Comparison of ENCODE assay signal across 24 cellular contexts in the genomic region with DNA sequence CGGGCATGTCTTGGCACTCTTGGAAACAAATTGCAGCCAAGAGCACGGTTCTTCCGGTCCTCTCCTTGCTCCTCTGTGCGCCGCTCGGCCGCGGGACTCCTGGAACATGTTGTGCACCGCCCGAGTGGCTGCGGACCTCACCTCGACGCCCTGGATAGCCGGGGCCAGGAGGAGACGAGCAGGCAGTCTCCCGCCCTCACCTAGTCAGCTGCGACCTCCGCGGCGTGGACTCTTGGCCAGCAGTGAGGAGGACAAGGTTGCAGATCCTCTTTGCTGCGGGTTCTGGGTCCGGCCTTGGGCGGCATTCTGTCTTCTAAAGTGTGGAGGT. TPM values are rescaled to one million over a fixed set of nuclear protein-coding genes. Genes with fewer than 3 reads are reported as not detected.
"Had no signal": no experiment of that assay in that cellular context is flagged by ENCODE, and none has a peak within 500 bp of the region (broad histone marks: within the 10 kb centered on the region; RNA-seq: fewer than 3 reads in every experiment).

No MANE protein-coding gene starts in this region.

- ATAC-seq: activated naive CD8-positive, alpha-beta T cell treated with anti-CD3 and anti-CD28 coated beads, Interleukin-2, amount 50 U/mL, for 24 hours; gastrocnemius medialis; mucosa of descending colon; pancreas had no signal

- H3K36me3 Mint-ChIP-seq: brain had no signal

- H3K27ac Mint-ChIP-seq: activated naive CD8-positive, alpha-beta T cell treated with anti-CD3 and anti-CD28 coated beads, Interleukin-2, amount 50 U/mL, for 24 hours; brain; immature natural killer cell; stimulated activated naive CD8-positive, alpha-beta T cell treated with anti-CD3 and anti-CD28 coated beads, Interleukin-15, Interleukin-2, amounts not matched to agents 100 ng/mL and 50 ng/mL, for 24 hours had no signal

- H3K4me3 ChIP-seq: left ventricle myocardium inferior, mucosa of descending colon, pancreas, transverse colon, uterus had no signal

- FAIRE-seq: pancreas had no signal

- DNase-seq: activated B cell treated with CpG ODN at 0.5 μM for 24 hours; activated CD4-positive, alpha-beta T cell treated with anti-CD3 and anti-CD28 coated beads for 48 hours; activated CD8-positive, alpha-beta memory T cell treated with anti-CD3 and anti-CD28 coated beads, Interleukin-2, amount 50 U/mL, for 4 hours; activated effector memory CD4-positive, alpha-beta T cell treated with Interleukin-2 at 50 U/mL for 16 hours; activated naive CD4-positive, alpha-beta T cell treated with anti-CD3 and anti-CD28 coated beads, Interleukin-2, amount 10 ng/mL, durations not matched to agents 7 days and 5 days; activated naive CD8-positive, alpha-beta T cell treated with anti-CD3 and anti-CD28 coated beads, Interleukin-2, amount 50 U/mL, for 24 hours; activated T-cell treated with anti-CD3 and anti-CD28 coated beads, Interleukin-2, amount 50 U/mL, for 48 hours; anterior cingulate cortex; caudate nucleus; dorsolateral prefrontal cortex; gastrocnemius medialis; head of caudate nucleus; immature natural killer cell; kidney glomerular epithelial cell; left ventricle myocardium inferior; mucosa of descending colon; naive B cell; stimulated activated CD4-positive, alpha-beta T cell treated with anti-CD3 and anti-CD28 coated beads, Interleukin-2, amount 100 ng/mL, for 24 hours; SW 1271; transverse colon; uterus had no signal

- H3K4me1 ChIP-seq: uterus had no signal

- H3K36me3 ChIP-seq: gastrocnemius medialis, left ventricle myocardium inferior, pancreas, transverse colon, uterus had no signal

- H3K9me3 Mint-ChIP-seq: activated B cell treated with CpG ODN at 0.5 μM for 24 hours; activated naive CD4-positive, alpha-beta T cell treated with anti-CD3 and anti-CD28 coated beads, Interleukin-2, amount 10 ng/mL, durations not matched to agents 7 days and 5 days; activated naive CD8-positive, alpha-beta T cell treated with anti-CD3 and anti-CD28 coated beads, Interleukin-2, amount 50 U/mL, for 24 hours had no signal

- H3K27ac ChIP-seq: dorsolateral prefrontal cortex, gastrocnemius medialis, left ventricle myocardium inferior, pancreas, transverse colon, uterus had no signal

- H3K9me3 ChIP-seq: gastrocnemius medialis, left ventricle myocardium inferior, mucosa of descending colon, pancreas, transverse colon, uterus had no signal

- H3K4me3 Mint-ChIP-seq: activated B cell treated with CpG ODN at 0.5 μM for 24 hours; activated naive CD4-positive, alpha-beta T cell treated with anti-CD3 and anti-CD28 coated beads, Interleukin-2, amount 10 ng/mL, durations not matched to agents 7 days and 5 days; activated naive CD8-positive, alpha-beta T cell treated with anti-CD3 and anti-CD28 coated beads, Interleukin-2, amount 50 U/mL, for 24 hours; stimulated activated naive CD8-positive, alpha-beta T cell treated with anti-CD3 and anti-CD28 coated beads, Interleukin-15, Interleukin-2, amounts not matched to agents 100 ng/mL and 50 ng/mL, for 24 hours had no signal

- H3K4me1 Mint-ChIP-seq: immature natural killer cell had no signal

RNA-seq across cellular contexts. Expression of a gene that starts 6.6 kb away (rescaled TPM):
- total RNA-seq: activated B cell treated with CpG ODN at 0.5 μM for 24 hours, gastrocnemius medialis, left ventricle myocardium inferior had no signal
